In the genomic region with DNA sequence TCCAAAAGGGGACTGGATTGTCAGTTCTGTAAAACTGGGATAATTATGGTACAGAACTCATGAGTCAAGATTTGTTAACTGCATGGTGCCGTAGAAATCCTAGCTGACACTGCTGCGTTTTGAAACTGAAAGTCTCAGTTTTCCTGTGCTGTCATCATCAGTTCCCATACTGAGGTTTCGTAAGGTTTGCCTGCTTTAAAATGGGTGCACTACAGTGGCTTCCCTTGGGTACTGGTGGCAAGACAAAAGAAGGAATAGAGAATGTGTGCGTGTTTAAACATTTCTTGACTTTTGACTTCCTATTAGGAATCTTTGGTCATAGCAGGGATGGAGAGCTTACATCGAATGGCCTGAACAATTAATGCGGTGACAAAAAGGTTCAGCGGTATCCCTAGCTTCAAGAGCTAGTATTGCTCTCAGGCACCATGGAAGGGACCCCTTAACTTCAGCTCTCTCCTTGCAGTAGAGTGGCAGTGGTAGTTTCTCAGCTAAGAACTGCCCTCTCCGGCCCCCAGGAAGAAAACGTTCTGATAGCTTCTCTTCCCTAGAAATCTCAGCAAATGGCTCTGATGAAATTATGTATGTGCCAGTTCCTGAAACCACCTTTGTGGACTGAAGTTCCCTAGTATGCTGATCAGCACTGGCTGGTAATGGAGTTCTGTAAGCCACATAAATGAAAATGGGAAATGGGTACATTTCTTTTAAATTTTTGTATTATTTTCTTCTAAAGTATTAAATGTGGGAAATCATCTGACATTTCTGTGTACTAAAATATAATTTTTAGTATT, we compare ENCODE assay signal across 8 cellular contexts. TPM values are rescaled to one million over a fixed set of nuclear protein-coding genes. Genes with fewer than 3 reads are reported as not detected.
DNase-seq lines count a peak whose midpoint lies in the region; ATAC-seq and TF ChIP-seq lines count a peak whose summit lies in the region.

No MANE protein-coding gene starts in this region.

- ATAC-seq in activated naive CD4-positive, alpha-beta T cell treated with anti-CD3 and anti-CD28 coated beads, Interleukin-2, amount 50 U/mL, for 72 hours, result peak; percentile 49 to 59
- ATAC-seq in HG03095 (IDR thresholded peaks at IDR 0.05; ENCODE audit: unreplicated experiment), result peak; percentile 71
- peak; percentile 70 for ATAC-seq in stimulated activated memory B cell treated with anti-CD40 and anti-IgM and Interleukin-4, amounts not matched to agents 10 μg/mL and 1 μg/mL and 100 μg/mL, for 72 hours

- peaks cover 25% of the 10 kb centered on the region for H3K4me1 Mint-ChIP-seq in stimulated activated memory B cell treated with anti-CD40 and anti-IgM and Interleukin-4, amounts not matched to agents 10 μg/mL and 1 μg/mL and 100 μg/mL, for 72 hours

- DNase-seq in activated naive CD4-positive, alpha-beta T cell treated with anti-CD3 and anti-CD28 coated beads, Interleukin-2, amount 50 U/mL, for 72 hours (ENCODE audit: low spot score in 2 of 2), result no peak
- no peak for DNase-seq in activated naive CD4-positive, alpha-beta T cell treated with anti-CD3 and anti-CD28 coated beads, Interleukin-2, amount 50 U/mL, for 16 hours
- peak; percentile 88 for DNase-seq in choroid plexus epithelial cell (ENCODE audit: low read depth)
- no peak for DNase-seq in NCI-H1417 (lab: John Stamatoyannopoulos, UW)
- no peak for DNase-seq in DMS153 treated with DMSO at 0.1 percent for 48 hours (lab: John Stamatoyannopoulos, UW; ENCODE audit: unreplicated experiment)
- no peak for DNase-seq in activated T-cell treated with anti-CD3 and anti-CD28 coated beads, Interleukin-2, amount 50 U/mL, for 1 hour

- H3K27me3 Mint-ChIP-seq in stimulated activated memory B cell treated with anti-CD40 and anti-IgM and Interleukin-4, amounts not matched to agents 10 μg/mL and 1 μg/mL and 100 μg/mL, for 72 hours, result no peaks in the 10 kb centered on the region

- H3K27ac Mint-ChIP-seq in activated naive CD4-positive, alpha-beta T cell treated with anti-CD3 and anti-CD28 coated beads, Interleukin-2, amount 50 U/mL, for 72 hours, result no peak overlapping the region
- H3K27ac Mint-ChIP-seq in stimulated activated memory B cell treated with anti-CD40 and anti-IgM and Interleukin-4, amounts not matched to agents 10 μg/mL and 1 μg/mL and 100 μg/mL, for 72 hours, result peak overlapping the region; percentile 60

- peaks cover 2 to 21% of the 10 kb centered on the region in 2 donors for H3K36me3 Mint-ChIP-seq in activated naive CD4-positive, alpha-beta T cell treated with anti-CD3 and anti-CD28 coated beads, Interleukin-2, amount 50 U/mL, for 72 hours
- no peaks in the 10 kb centered on the region for H3K36me3 Mint-ChIP-seq in stimulated activated memory B cell treated with anti-CD40 and anti-IgM and Interleukin-4, amounts not matched to agents 10 μg/mL and 1 μg/mL and 100 μg/mL, for 72 hours

- peak overlapping the region; percentile 33 for H3K4me3 ChIP-seq in choroid plexus epithelial cell (ENCODE audit: low read depth, low read length)

- H3K9me3 Mint-ChIP-seq in activated naive CD4-positive, alpha-beta T cell treated with anti-CD3 and anti-CD28 coated beads, Interleukin-2, amount 50 U/mL, for 72 hours, result peaks cover 0 to 10% of the 10 kb centered on the region in 2 donors
- no peaks in the 10 kb centered on the region for H3K9me3 Mint-ChIP-seq in stimulated activated memory B cell treated with anti-CD40 and anti-IgM and Interleukin-4, amounts not matched to agents 10 μg/mL and 1 μg/mL and 100 μg/mL, for 72 hours

- peak; percentile 3 for TF ChIP-seq CTCF in choroid plexus epithelial cell (conservative IDR thresholded peaks at IDR 0.05; ENCODE audit: low read depth, low read length)

- peak overlapping the region; percentile 61 for H3K4me3 Mint-ChIP-seq in stimulated activated memory B cell treated with anti-CD40 and anti-IgM and Interleukin-4, amounts not matched to agents 10 μg/mL and 1 μg/mL and 100 μg/mL, for 72 hours

RNA-seq across cellular contexts. Expression of a gene that starts 28.9 kb away (rescaled TPM):
- total RNA-seq in activated naive CD4-positive, alpha-beta T cell treated with anti-CD3 and anti-CD28 coated beads, Interleukin-2, amount 50 U/mL, for 72 hours, result 10 to 100 TPM; 13.3 to 25.5 TPM
